ENCODE assay signal across 18 cellular contexts in the genomic region with DNA sequence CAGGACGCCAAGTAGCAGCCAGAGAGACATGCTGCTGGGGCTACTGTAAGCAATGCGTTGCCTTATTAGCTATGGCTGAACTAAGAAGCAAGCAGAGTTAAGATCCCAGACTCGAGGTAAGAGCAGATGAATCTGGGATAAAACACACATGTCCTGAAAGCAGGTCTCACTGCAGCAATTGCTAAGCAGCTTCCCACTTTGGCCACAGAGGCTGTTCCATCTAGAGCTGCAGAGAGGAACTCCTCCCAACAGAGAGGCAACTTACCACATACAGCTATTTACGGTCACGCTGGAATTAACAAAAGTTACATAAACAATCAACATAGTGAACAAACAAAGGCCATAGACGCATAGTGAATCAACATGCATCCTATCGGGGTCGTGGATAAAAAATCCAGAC.
A peak's percentile ranks its signal among the peaks of the same experiment; 100 is the strongest.
DNase-seq lines count a peak whose midpoint lies in the region; ATAC-seq, FAIRE-seq and TF ChIP-seq lines count a peak whose summit lies in the region.
"Had no signal": no experiment of that assay in that cellular context is flagged by ENCODE, and none has a peak within 500 bp of the region (broad histone marks: within the 10 kb centered on the region; RNA-seq: fewer than 3 reads in every experiment).

No MANE protein-coding gene starts in this region.

- no peak overlapping the region for H3K4me3 ChIP-seq in right lobe of liver
- no peak overlapping the region for H3K4me3 ChIP-seq in HepG2 (replicated peaks in 1 of 3; ENCODE audit: insufficient read depth in 1 of 3, low read depth in 2 of 3, low read length in 3 of 3)
- H3K4me3 ChIP-seq in astrocyte (ENCODE audit: insufficient read depth, low read depth, low read length), result no peak overlapping the region
- no peak overlapping the region for H3K4me3 ChIP-seq in hepatocyte

- FAIRE-seq in HepG2 (lab: Jason Lieb, UNC) (no peak), astrocyte (lab: Jason Lieb, UNC) (no peak)
- FAIRE-seq: A204.1, H54 had no signal

- H3K36me3 Mint-ChIP-seq in astrocyte (ENCODE audit: low read depth, unreplicated experiment), result no peaks in the 10 kb centered on the region
- H3K36me3 Mint-ChIP-seq: CD14-positive monocyte; CD8-positive, alpha-beta T cell; IgD-negative memory B cell had no signal

- H3K9me3 Mint-ChIP-seq in astrocyte (ENCODE audit: unreplicated experiment), result peaks cover 5% of the 10 kb centered on the region
- H3K9me3 Mint-ChIP-seq: CD8-positive, alpha-beta T cell had no signal

- BruUV-seq in HepG2 (replicated peaks; lab: Mats Ljungman, UMichigan), result no TSS peak

- H4K20me1 ChIP-seq in HepG2 (ENCODE audit: insufficient read depth, low read length) (no peaks in the 10 kb centered on the region), astrocyte (ENCODE audit: insufficient read depth, low read length) (no peaks in the 10 kb centered on the region), hepatocyte (ENCODE audit: insufficient read depth, poor library complexity, severe bottlenecking) (no peaks in the 10 kb centered on the region)

- DNase-seq in right lobe of liver (no peak), HepG2 (ENCODE audit: low spot score) (no peak), NCI-H2227 (lab: John Stamatoyannopoulos, UW; ENCODE audit: unreplicated experiment) (peak; percentile 54), astrocyte (ENCODE audit: low read depth) (no peak), retina (peak; percentile 32), NCI-H2171 treated with DMSO at 0.1 percent for 48 hours (lab: John Stamatoyannopoulos, UW) (no peak), hepatocyte (ENCODE audit: low spot score) (no peak)
- DNase-seq: Caco-2; CD8-positive, alpha-beta T cell; DND-41; GF-D8 had no signal

- H3K27ac ChIP-seq in right lobe of liver (no peak overlapping the region), HepG2 (ENCODE audit: extremely low read length, insufficient read depth, low read length) (no peak overlapping the region), astrocyte (ENCODE audit: low read depth, low read length) (no peak overlapping the region), hepatocyte (no peak overlapping the region)

- WGBS in right lobe of liver (ENCODE audit: insufficient coverage, low coverage, low lambda C conversion rate, missing lambda C conversion rate), result 39% methylated on average over 8 of the region's 8 CpGs
- WGBS in HepG2 (ENCODE audit: low lambda C conversion rate), result 6% methylated on average over 8 of the region's 8 CpGs
- WGBS in hepatocyte (ENCODE audit: low lambda C conversion rate, missing lambda C conversion rate), result 72% methylated on average over 8 of the region's 8 CpGs

- H3K4me3 Mint-ChIP-seq in astrocyte (ENCODE audit: unreplicated experiment), result no peak overlapping the region
- H3K4me3 Mint-ChIP-seq: B cell; CD8-positive, alpha-beta T cell; IgD-negative memory B cell had no signal

- H2AFZ ChIP-seq in HepG2 (ENCODE audit: low read length) (no peak overlapping the region), astrocyte (ENCODE audit: low read depth, low read length) (peak overlapping the region; percentile 26), hepatocyte (no peak overlapping the region)

- POLR2A ChIA-PET in HepG2 (lab: Yijun Ruan, JAX), result no interaction called here

- TF ChIP-seq RAD21 in HepG2 (CRISPR knock-in tag; IDR thresholded peaks at IDR 0.05), result no peak

- no peak overlapping the region for H3K4me2 ChIP-seq in HepG2 (ENCODE audit: low read depth, low read length)
- no peak overlapping the region for H3K4me2 ChIP-seq in astrocyte (ENCODE audit: low read length)
- H3K4me2 ChIP-seq in hepatocyte, result no peak overlapping the region

- H3K9ac ChIP-seq in HepG2 (ENCODE audit: insufficient read depth, low read depth, low read length), result no peak overlapping the region
- H3K9ac ChIP-seq in astrocyte (ENCODE audit: low read length), result no peak overlapping the region

- H3K9me2 ChIP-seq in hepatocyte (replicated peaks; ENCODE audit: insufficient read depth), result no peaks in the 10 kb centered on the region

- no peak for TF ChIP-seq POLR2A in right lobe of liver (IDR thresholded peaks at IDR 0.05)
- TF ChIP-seq POLR2A in HepG2 (IDR thresholded peaks at IDR 0.05; ENCODE audit: insufficient read depth in 1 of 2, low read depth in 2 of 2, low read length in 2 of 2), result no peak

- no peaks in the 10 kb centered on the region for H3K27me3 ChIP-seq in right lobe of liver
- H3K27me3 ChIP-seq in HepG2 (ENCODE audit: control insufficient read depth in 1 of 2, insufficient read depth in 2 of 2, low read length in 2 of 2), result no peaks in the 10 kb centered on the region
- peaks cover 9% of the 10 kb centered on the region for H3K27me3 ChIP-seq in astrocyte (ENCODE audit: insufficient read depth, low read length)
- peaks cover 10% of the 10 kb centered on the region for H3K27me3 ChIP-seq in hepatocyte

- no peak for TF ChIP-seq EP300 in HepG2 (IDR thresholded peaks at IDR 0.05; ENCODE audit: low read depth in 2 of 2, low read length in 2 of 2)
- TF ChIP-seq EP300 in HepG2 (CRISPR knock-in tag; IDR thresholded peaks at IDR 0.05; ENCODE audit: borderline replicate concordance), result no peak

- H3K4me1 ChIP-seq in right lobe of liver (no peaks in the 10 kb centered on the region), HepG2 (ENCODE audit: insufficient read depth, low read length) (no peaks in the 10 kb centered on the region), astrocyte (ENCODE audit: insufficient read depth, low read length) (peaks cover 4% of the 10 kb centered on the region), hepatocyte (ENCODE audit: insufficient read depth) (no peaks in the 10 kb centered on the region)
- H3K4me1 ChIP-seq: Caco-2 had no signal

- H3K27me3 Mint-ChIP-seq in astrocyte (ENCODE audit: low read depth, unreplicated experiment), result peaks cover 10% of the 10 kb centered on the region

- H3K27ac Mint-ChIP-seq in astrocyte (ENCODE audit: unreplicated experiment), result no peak overlapping the region
- H3K27ac Mint-ChIP-seq: B cell; CD14-positive monocyte; CD8-positive, alpha-beta T cell; IgD-negative memory B cell had no signal

- peak in 3 of 4 donors; percentile 27 to 56 (median 30) for ATAC-seq in right lobe of liver
- no peak for ATAC-seq in HepG2
- no peak for ATAC-seq in HG03196 (IDR thresholded peaks at IDR 0.05; ENCODE audit: unreplicated experiment)
- ATAC-seq: CD8-positive, alpha-beta T cell; HCT116 had no signal

- no peaks in the 10 kb centered on the region for H3K4me1 Mint-ChIP-seq in astrocyte (ENCODE audit: low read depth, unreplicated experiment)

- TF ChIP-seq CTCF in right lobe of liver (IDR thresholded peaks at IDR 0.05) (no peak), HepG2 (CRISPR knock-in tag; IDR thresholded peaks at IDR 0.05) (no peak), astrocyte (IDR thresholded peaks at IDR 0.05; ENCODE audit: insufficient read depth, low read depth, low read length) (no peak), hepatocyte (IDR thresholded peaks at IDR 0.05; ENCODE audit: poor library complexity) (no peak)

- in situ Hi-C loops in HepG2 (cut with HindIII; ENCODE audit: extremely low pct_ligation_motif_present, low pct_unique_long_range_greater_than_20kb), result loop anchor here (5.0 kb wide), 1 partner anchor 154 kb away; no protein-coding TSS in a partner anchor

- H3K36me3 ChIP-seq in right lobe of liver, result no peaks in the 10 kb centered on the region
- no peaks in the 10 kb centered on the region for H3K36me3 ChIP-seq in HepG2 (replicated peaks in 1 of 2; ENCODE audit: control insufficient read depth in 1 of 2, insufficient read depth in 2 of 2, low read length in 2 of 2)
- no peaks in the 10 kb centered on the region for H3K36me3 ChIP-seq in astrocyte (ENCODE audit: insufficient read depth, low read length)
- no peaks in the 10 kb centered on the region for H3K36me3 ChIP-seq in hepatocyte (replicated peaks; ENCODE audit: insufficient read depth, low read depth)

- H3K9me3 ChIP-seq in right lobe of liver (no peaks in the 10 kb centered on the region), HepG2 (ENCODE audit: low read length) (no peaks in the 10 kb centered on the region), astrocyte (ENCODE audit: insufficient read depth, low read depth, low read length) (no peaks in the 10 kb centered on the region), hepatocyte (ENCODE audit: low read depth) (no peaks in the 10 kb centered on the region)
- H3K9me3 ChIP-seq: Caco-2 had no signal

- H3K79me2 ChIP-seq in HepG2 (ENCODE audit: insufficient read depth, low read length) (no peaks in the 10 kb centered on the region), astrocyte (ENCODE audit: insufficient read depth, low read length) (no peaks in the 10 kb centered on the region), hepatocyte (no peaks in the 10 kb centered on the region)

- intact Hi-C loops in right lobe of liver (cut with DNase I), result loop anchor here in 1 of 2 donors (10.0 kb wide), 1 partner anchor 156 kb away; no protein-coding TSS in a partner anchor
- intact Hi-C loops in HepG2 (cut with micrococcal nuclease; ENCODE audit: unreplicated experiment), result loop anchor here (5.0 kb wide), 2 partner anchors 139 to 224 kb away; a partner anchor contains a TSS

- CTCF ChIA-PET in HepG2 (lab: Yijun Ruan, JAX; ENCODE audit: low intra/inter-chr PET ratio, low total read pairs), result no interaction called here

TF ChIP-seq in HepG2, 621 proteins besides CTCF, POLR2A, EP300 and RAD21 (continues in another document):
- TF ChIP-seq, protein P1, sequence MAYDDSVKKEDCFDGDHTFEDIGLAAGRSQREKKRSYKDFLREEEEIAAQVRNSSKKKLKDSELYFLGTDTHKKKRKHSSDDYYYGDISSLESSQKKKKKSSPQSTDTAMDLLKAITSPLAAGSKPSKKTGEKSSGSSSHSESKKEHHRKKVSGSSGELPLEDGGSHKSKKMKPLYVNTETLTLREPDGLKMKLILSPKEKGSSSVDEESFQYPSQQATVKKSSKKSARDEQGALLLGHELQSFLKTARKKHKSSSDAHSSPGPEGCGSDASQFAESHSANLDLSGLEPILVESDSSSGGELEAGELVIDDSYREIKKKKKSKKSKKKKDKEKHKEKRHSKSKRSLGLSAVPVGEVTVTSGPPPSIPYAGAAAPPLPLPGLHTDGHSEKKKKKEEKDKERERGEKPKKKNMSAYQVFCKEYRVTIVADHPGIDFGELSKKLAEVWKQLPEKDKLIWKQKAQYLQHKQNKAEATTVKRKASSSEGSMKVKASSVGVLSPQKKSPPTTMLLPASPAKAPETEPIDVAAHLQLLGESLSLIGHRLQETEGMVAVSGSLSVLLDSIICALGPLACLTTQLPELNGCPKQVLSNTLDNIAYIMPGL (CRISPR knock-in tag; IDR thresholded peaks at IDR 0.05; ENCODE audit: borderline replicate concordance in 1 of 2, low read depth in 1 of 2), result no peak
- TF ChIP-seq ATF7-NPFF (CRISPR knock-in tag; IDR thresholded peaks at IDR 0.05; ENCODE audit: low read depth), result no peak
- TF ChIP-seq, protein P2, sequence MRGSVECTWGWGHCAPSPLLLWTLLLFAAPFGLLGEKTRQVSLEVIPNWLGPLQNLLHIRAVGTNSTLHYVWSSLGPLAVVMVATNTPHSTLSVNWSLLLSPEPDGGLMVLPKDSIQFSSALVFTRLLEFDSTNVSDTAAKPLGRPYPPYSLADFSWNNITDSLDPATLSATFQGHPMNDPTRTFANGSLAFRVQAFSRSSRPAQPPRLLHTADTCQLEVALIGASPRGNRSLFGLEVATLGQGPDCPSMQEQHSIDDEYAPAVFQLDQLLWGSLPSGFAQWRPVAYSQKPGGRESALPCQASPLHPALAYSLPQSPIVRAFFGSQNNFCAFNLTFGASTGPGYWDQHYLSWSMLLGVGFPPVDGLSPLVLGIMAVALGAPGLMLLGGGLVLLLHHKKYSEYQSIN (CRISPR knock-in tag; IDR thresholded peaks at IDR 0.05; ENCODE audit: borderline replicate concordance), result no peak

Comparison
In these comparisons a context has a peak if more than half of its experiments do, and no peak if none do; other contexts are left out.
1. ATAC-seq: peak in right lobe of liver (3 of 4); none in HepG2 (single experiment) and HG03196 (single experiment).
2. DNase-seq: peak in NCI-H2227 (single experiment) and retina (single experiment); none in right lobe of liver (0 of 3), HepG2 (single experiment), astrocyte (single experiment), NCI-H2171 treated with DMSO at 0.1 percent for 48 hours (single experiment) and hepatocyte (single experiment).